2 cellular contexts compared by ENCODE assay signal in the genomic region with DNA sequence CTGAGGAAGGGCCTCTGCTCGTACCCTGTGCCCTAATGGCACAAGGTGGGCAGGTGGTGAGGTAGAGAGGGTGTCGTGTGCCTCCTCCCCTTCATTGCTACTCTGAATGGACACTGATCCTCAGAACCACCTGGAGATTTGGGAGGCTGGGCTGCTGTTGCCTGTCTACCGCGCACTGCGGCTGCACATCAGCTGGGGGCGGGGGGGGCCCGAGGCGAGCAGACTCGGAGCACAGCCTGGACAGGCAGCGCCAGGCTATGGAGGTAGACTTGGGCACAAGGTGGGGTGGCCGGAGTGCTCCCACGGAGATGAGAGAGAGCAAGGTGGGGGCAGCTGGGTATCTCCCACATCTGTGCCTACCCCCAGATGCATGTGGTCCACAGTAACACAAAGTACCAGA. TPM values are rescaled to one million over a fixed set of nuclear protein-coding genes. Genes with fewer than 3 reads are reported as not detected.
"Had no signal": no experiment of that assay in that cellular context is flagged by ENCODE, and none has a peak within 500 bp of the region (broad histone marks: within the 10 kb centered on the region; RNA-seq: fewer than 3 reads in every experiment).

No MANE protein-coding gene starts in this region.

RNA-seq across cellular contexts. Expression of gene RIMBP3B, which starts 26.0 kb away (rescaled TPM):
- total RNA-seq: PC-3, Peyer's patch had no signal
